11 cellular contexts compared by ENCODE assay signal in the genomic region with DNA sequence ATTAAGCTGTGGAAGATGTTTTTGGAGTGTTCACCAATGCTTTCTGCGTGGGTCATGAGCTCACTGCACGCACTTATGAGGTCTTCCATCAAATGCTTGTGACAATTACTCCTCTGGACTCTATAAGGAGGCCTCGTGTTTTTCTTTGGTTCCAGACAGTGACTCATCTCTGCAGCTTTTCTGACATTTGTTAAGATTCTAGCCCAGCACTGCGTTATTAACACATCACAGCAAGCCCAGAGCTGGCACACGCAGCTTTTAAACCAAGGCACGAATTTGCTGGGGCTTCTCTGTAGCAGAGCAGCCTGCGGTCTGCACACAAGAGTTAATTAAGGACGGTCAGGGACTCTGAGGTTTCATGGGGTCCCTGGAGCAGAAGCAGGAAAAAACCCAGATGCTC. TPM values are rescaled to one million over a fixed set of nuclear protein-coding genes. Genes with fewer than 3 reads are reported as not detected.
A peak's percentile ranks its signal among the peaks of the same experiment; 100 is the strongest.
DNase-seq lines count a peak whose midpoint lies in the region; ATAC-seq and TF ChIP-seq lines count a peak whose summit lies in the region.
"Had no signal": no experiment of that assay in that cellular context is flagged by ENCODE, and none has a peak within 500 bp of the region (broad histone marks: within the 10 kb centered on the region; RNA-seq: fewer than 3 reads in every experiment).

No MANE protein-coding gene starts in this region.

- H3K4me3 ChIP-seq in breast epithelium (no peak overlapping the region), Caco-2 (ENCODE audit: low read depth, low read length) (no peak overlapping the region)

- no peaks in the 10 kb centered on the region for H3K36me3 Mint-ChIP-seq in Caco-2 (ENCODE audit: insufficient read depth, unreplicated experiment)
- H3K36me3 Mint-ChIP-seq: memory B cell had no signal

- H3K4me3 Mint-ChIP-seq in Caco-2 (ENCODE audit: unreplicated experiment): no peak overlapping the region
- H3K4me3 Mint-ChIP-seq: CD4-positive, alpha-beta T cell; memory B cell had no signal

- H3K36me3 ChIP-seq in breast epithelium (no peaks in the 10 kb centered on the region), Caco-2 (ENCODE audit: control insufficient read depth, insufficient read depth, low read length) (no peaks in the 10 kb centered on the region)

- no peaks in the 10 kb centered on the region for H3K9me3 Mint-ChIP-seq in Caco-2 (ENCODE audit: unreplicated experiment)
- H3K9me3 Mint-ChIP-seq: CD4-positive, alpha-beta T cell; memory B cell had no signal

- TF ChIP-seq CTCF in breast epithelium (IDR thresholded peaks at IDR 0.05) (no peak), RWPE1 (conservative IDR thresholded peaks at IDR 0.05; ENCODE audit: low read depth) (no peak), Caco-2 (IDR thresholded peaks at IDR 0.05; ENCODE audit: insufficient read depth in 1 of 2, low read depth in 1 of 2, low read length in 1 of 2, severe bottlenecking in 1 of 2, unreplicated experiment in 1 of 2) (no peak)

- CTCF ChIA-PET in RWPE1 (lab: Yijun Ruan, JAX): no interaction called here
- CTCF ChIA-PET in Caco-2 (lab: Charles Lee): interaction anchor here (0.6 kb wide), 1 partner anchor 52 kb away, joined by 3 read pairs; no protein-coding TSS in a partner anchor

- no peaks in the 10 kb centered on the region for H3K9me3 ChIP-seq in breast epithelium
- H3K9me3 ChIP-seq in Caco-2: no peaks in the 10 kb centered on the region

- ATAC-seq in GM18870 (IDR thresholded peaks at IDR 0.05; ENCODE audit: unreplicated experiment): no peak
- no peak for ATAC-seq in GM18858 (IDR thresholded peaks at IDR 0.05; ENCODE audit: unreplicated experiment)

- H3K4me1 Mint-ChIP-seq in Caco-2 (ENCODE audit: low read depth, unreplicated experiment): peaks cover 7% of the 10 kb centered on the region
- H3K4me1 Mint-ChIP-seq: memory B cell had no signal

- no peak for TF ChIP-seq POLR2A in breast epithelium (IDR thresholded peaks at IDR 0.05)

- H3K4me1 ChIP-seq in breast epithelium: peaks cover 0 to 4% of the 10 kb centered on the region in 2 donors
- H3K4me1 ChIP-seq in Caco-2: no peaks in the 10 kb centered on the region

- H3K27me3 ChIP-seq in breast epithelium (no peaks in the 10 kb centered on the region), Caco-2 (replicated peaks; ENCODE audit: control insufficient read depth, insufficient read depth, low read length) (no peaks in the 10 kb centered on the region)

- no TSS peak for BruUV-seq in Caco-2 (replicated peaks; lab: Mats Ljungman, UMichigan)

- no peak overlapping the region for H3K27ac Mint-ChIP-seq in Caco-2 (ENCODE audit: unreplicated experiment)
- H3K27ac Mint-ChIP-seq: CD4-positive, alpha-beta T cell; memory B cell had no signal

- POLR2A ChIA-PET in RWPE1 (lab: Yijun Ruan, JAX; ENCODE audit: low non-redundant PET) (interaction anchor here (1.1 kb wide), 1 partner anchor 149 kb away, joined by 3 read pairs; no protein-coding TSS in a partner anchor), Caco-2 (lab: Charles Lee) (no interaction called here)

- H3K27ac ChIP-seq in breast epithelium: peak overlapping the region; percentile 54 to 79
- no peak overlapping the region for H3K27ac ChIP-seq in RWPE1

- H3K27me3 Mint-ChIP-seq in Caco-2 (ENCODE audit: insufficient read depth, unreplicated experiment): no peaks in the 10 kb centered on the region
- H3K27me3 Mint-ChIP-seq: CD4-positive, alpha-beta T cell had no signal

- DNase-seq in A172 (ENCODE audit: low spot score) (peak; percentile 55), HCEC 1CT (peak; percentile 47), breast epithelium (ENCODE audit: low spot score in 2 of 2) (no peak), medulla oblongata (ENCODE audit: extremely low spot score) (peak; percentile 7), RWPE1 (ENCODE audit: low spot score) (no peak), Caco-2 (no peak)
- DNase-seq: CD4-positive, alpha-beta T cell; SHP77 treated with DMSO at 0.1 percent for 48 hours had no signal

- intact Hi-C loops in breast epithelium (cut with DNase I; ENCODE audit: low total_unique reads): no loop called here
- intact Hi-C loops in Caco-2 (cut with micrococcal nuclease; ENCODE audit: unreplicated experiment): no loop called here

RNA-seq across cellular contexts. Expression of a gene that starts 16.9 kb away (rescaled TPM):
- not detected in 2 replicates for total RNA-seq in A172 (2014; rRNA removed; shearing (Covaris generic))
- total RNA-seq in breast epithelium (10 to 100 TPM; 45.2 to 68.8 (median 49.8) TPM), Caco-2 (2022) (0.37 TPM in 1 of 2 replicates, not detected in the other)
- total RNA-seq: CD4-positive, alpha-beta T cell had no signal

Comparison
In these comparisons a context has a peak if more than half of its experiments do, and no peak if none do; other contexts are left out.
1. DNase-seq: peak in A172 (single experiment), HCEC 1CT (single experiment) and medulla oblongata (single experiment); none in breast epithelium (0 of 2), RWPE1 (single experiment) and Caco-2 (0 of 2).
2. RNA of a gene that starts 16.9 kb away (total RNA-seq): 45.2 to 68.8 TPM in breast epithelium; 0.37 TPM in Caco-2 and not detected in A172; every median in the first group is over 10 times any median in the second.